1 cellular context compared by ENCODE assay signal in the genomic region with DNA sequence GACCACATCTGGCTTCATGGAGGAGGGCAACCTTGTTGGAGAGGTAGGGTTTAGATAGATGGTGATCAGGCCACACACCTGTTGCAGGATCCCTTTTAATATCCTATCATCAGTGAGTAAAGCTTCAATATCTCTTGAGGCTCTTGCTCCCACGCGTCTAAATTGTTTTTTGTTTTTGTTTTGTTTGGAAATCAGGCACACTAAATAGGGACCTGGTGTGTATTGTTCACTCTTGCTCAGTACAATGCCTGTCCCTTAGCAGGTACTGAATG.
TF ChIP-seq lines count a peak whose summit lies in the region.

No MANE protein-coding gene starts in this region.

TF ChIP-seq in H1, 55 proteins besides CTCF, POLR2A, EP300 and RAD21:
- TF ChIP-seq KDM4A (IDR thresholded peaks at IDR 0.05; ENCODE audit: low read depth, low read length, severe bottlenecking) (no peak), PHF8 (conservative IDR thresholded peaks at IDR 0.05; ENCODE audit: low read depth, low read length) (no peak), SIX5 (IDR thresholded peaks at IDR 0.05; ENCODE audit: low read depth, low read length) (no peak), ASH2L (IDR thresholded peaks at IDR 0.05; ENCODE audit: low read length) (no peak), EGR1 (IDR thresholded peaks at IDR 0.05; ENCODE audit: borderline replicate concordance, low read depth, low read length) (no peak), CTBP2 (IDR thresholded peaks at IDR 0.05; ENCODE audit: borderline replicate concordance, insufficient read depth, insufficient read length, low read length) (no peak), SAP30 (IDR thresholded peaks at IDR 0.05; ENCODE audit: insufficient read depth, insufficient replicate concordance, low read length) (no peak), GTF2F1 (IDR thresholded peaks at IDR 0.05; ENCODE audit: borderline replicate concordance, low read depth, low read length) (no peak), SRF (IDR thresholded peaks at IDR 0.05; ENCODE audit: low read depth, low read length) (no peak), BRCA1 (IDR thresholded peaks at IDR 0.05; ENCODE audit: low read depth, low read length) (no peak), NRF1 (IDR thresholded peaks at IDR 0.05; ENCODE audit: low read depth, low read length) (no peak), CHD2 (IDR thresholded peaks at IDR 0.05; ENCODE audit: low read length) (no peak), TCF12 (IDR thresholded peaks at IDR 0.05; ENCODE audit: low read depth, low read length) (no peak), TEAD4 (IDR thresholded peaks at IDR 0.05; ENCODE audit: low read depth, low read length) (no peak), ZNF274 (IDR thresholded peaks at IDR 0.05; ENCODE audit: borderline replicate concordance, extremely low read depth, low read length) (no peak)
